8 cellular contexts compared by ENCODE assay signal in genomic region chr15:68054658-68055223, GRCh38. TPM values are rescaled to one million over a fixed set of nuclear protein-coding genes. Genes with fewer than 3 reads are reported as not detected.
DNase-seq lines count a peak whose midpoint lies in the region; ATAC-seq and TF ChIP-seq lines count a peak whose summit lies in the region.

No MANE protein-coding gene starts in this region.

- H3K4me1 ChIP-seq in upper lobe of right lung = peaks cover 31% of the 10 kb centered on the region

- intact Hi-C loops in upper lobe of right lung (cut with DNase I) = no loop called here

- H3K27ac ChIP-seq in upper lobe of right lung = peak overlapping the region; percentile 92

- peak overlapping the region; percentile 98 for H3K4me3 Mint-ChIP-seq in neural crest cell

- H3K9me3 ChIP-seq in upper lobe of right lung = no peaks in the 10 kb centered on the region

- H3K9me3 Mint-ChIP-seq in neural crest cell = no peaks in the 10 kb centered on the region

- H3K27ac Mint-ChIP-seq in neural crest cell (ENCODE audit: unreplicated experiment) = peak overlapping the region; percentile 81

- no peaks in the 10 kb centered on the region for H3K27me3 ChIP-seq in upper lobe of right lung

- H3K36me3 ChIP-seq in upper lobe of right lung = no peaks in the 10 kb centered on the region

- H3K4me1 Mint-ChIP-seq in neural crest cell = peaks cover 45% of the 10 kb centered on the region

- DNase-seq in NCI-H1417 (lab: John Stamatoyannopoulos, UW) (peak; percentile 33 to 91 (median 91)), NCI-H1417 treated with DMSO at 0.1 percent for 48 hours (lab: John Stamatoyannopoulos, UW) (no peak), NOMO-1 treated with dmso at 0.1 percent for 144 hours (lab: John Stamatoyannopoulos, UW; ENCODE audit: unreplicated experiment) (peak; percentile 24), fibroblast of the conjunctiva (ENCODE audit: low read depth) (peak; percentile 16), neural crest cell (ENCODE audit: low read depth, low spot score) (peak; percentile 71), upper lobe of right lung (peak; percentile 87)
- peak; percentile 8 to 24 for DNase-seq in activated T-helper 1 cell treated with anti-CD3 and anti-CD28 coated beads, Interleukin-2, amount 50 U/mL, for 16 hours (ENCODE audit: low read depth in 1 of 2, low spot score in 1 of 2)

- no peaks in the 10 kb centered on the region for H3K27me3 Mint-ChIP-seq in neural crest cell (ENCODE audit: low read depth)

- no peaks in the 10 kb centered on the region for H3K36me3 Mint-ChIP-seq in neural crest cell (ENCODE audit: low read depth)

- no peak for TF ChIP-seq CTCF in neural crest cell (conservative IDR thresholded peaks at IDR 0.05)
- TF ChIP-seq CTCF in upper lobe of right lung (IDR thresholded peaks at IDR 0.05) = no peak

- ATAC-seq in HG03095 (IDR thresholded peaks at IDR 0.05; ENCODE audit: unreplicated experiment) = peak; percentile 12
- ATAC-seq in upper lobe of right lung = peak; percentile 82

- peak overlapping the region; percentile 87 for H3K4me3 ChIP-seq in upper lobe of right lung

RNA-seq across cellular contexts. Expression of gene PIAS1, which starts 0.6 kb away (rescaled TPM):
- total RNA-seq in neural crest cell (41.3 and 42.6 TPM in 2 replicates), upper lobe of right lung (62.0 TPM)
